17 cellular contexts compared by ENCODE assay signal in genomic region chr2:230209422-230210051, GRCh38. TPM values are rescaled to one million over a fixed set of nuclear protein-coding genes. Genes with fewer than 3 reads are reported as not detected.
A peak's percentile ranks its signal among the peaks of the same experiment; 100 is the strongest.
DNase-seq lines count a peak whose midpoint lies in the region; ATAC-seq, FAIRE-seq and TF ChIP-seq lines count a peak whose summit lies in the region.
"Had no signal": no experiment of that assay in that cellular context is flagged by ENCODE, and none has a peak within 500 bp of the region (broad histone marks: within the 10 kb centered on the region; RNA-seq: fewer than 3 reads in every experiment).

No MANE protein-coding gene starts in this region.

- peak; percentile 66 for ATAC-seq in GM18909 (IDR thresholded peaks at IDR 0.05; ENCODE audit: poor library complexity, unreplicated experiment)
- ATAC-seq in HG03342 (IDR thresholded peaks at IDR 0.05; ENCODE audit: unreplicated experiment) = peak; percentile 67
- no peak for ATAC-seq in T-cell (replicated peaks in 1 of 4)
- ATAC-seq: A549 had no signal

- H3K27me3 Mint-ChIP-seq in T-cell = no peaks in the 10 kb centered on the region
- H3K27me3 Mint-ChIP-seq: dendritic cell treated with granulocyte-macrophage colony-stimulating factor and Interleukin-4, amounts not matched to agents 40 ng/mL and 50 ng/mL, for 4 days had no signal

- TF ChIP-seq POLR2A in uterus (IDR thresholded peaks at IDR 0.05) = no peak

- H3K4me3 ChIP-seq in uterus = no peak overlapping the region
- H3K4me3 ChIP-seq: A549, right lobe of liver, testis had no signal

- CTCF ChIA-PET in T-cell (lab: Charles Lee) = no interaction called here

- no peak overlapping the region for H3K27ac ChIP-seq in uterus
- H3K27ac ChIP-seq: A549, right lobe of liver, testis had no signal

- intact Hi-C loops in uterus (cut with DNase I; ENCODE audit: low total_unique reads) = no loop called here

- H3K4me1 ChIP-seq in uterus = no peaks in the 10 kb centered on the region
- H3K4me1 ChIP-seq: A549, right lobe of liver, testis had no signal

- TF ChIP-seq CTCF in uterus (IDR thresholded peaks at IDR 0.05) = no peak

- no peaks in the 10 kb centered on the region for H3K27me3 ChIP-seq in uterus
- H3K27me3 ChIP-seq: right lobe of liver, testis had no signal

- POLR2A ChIA-PET in T-cell (lab: Charles Lee) = no interaction called here

- H3K36me3 ChIP-seq in uterus = no peaks in the 10 kb centered on the region

- no peak overlapping the region for H3K4me3 Mint-ChIP-seq in T-cell
- H3K4me3 Mint-ChIP-seq: dendritic cell treated with granulocyte-macrophage colony-stimulating factor and Interleukin-4, amounts not matched to agents 40 ng/mL and 50 ng/mL, for 4 days had no signal

- no peaks in the 10 kb centered on the region for H3K9me3 ChIP-seq in uterus
- H3K9me3 ChIP-seq: A549, right lobe of liver, testis had no signal

- H3K4me1 Mint-ChIP-seq in T-cell = peaks cover 24 to 45% (median 38%) of the 10 kb centered on the region in 3 donors

- no peaks in the 10 kb centered on the region for H3K9me3 Mint-ChIP-seq in T-cell
- H3K9me3 Mint-ChIP-seq: dendritic cell treated with granulocyte-macrophage colony-stimulating factor and Interleukin-4, amounts not matched to agents 40 ng/mL and 50 ng/mL, for 4 days had no signal

- H3K36me3 Mint-ChIP-seq in T-cell = peaks cover 44% of the 10 kb centered on the region

- no peak for FAIRE-seq in HTR-8/SVneo (lab: Jason Lieb, UNC)
- FAIRE-seq: A549 had no signal

- no peak overlapping the region for H3K27ac Mint-ChIP-seq in T-cell
- H3K27ac Mint-ChIP-seq: dendritic cell treated with granulocyte-macrophage colony-stimulating factor and Interleukin-4, amounts not matched to agents 40 ng/mL and 50 ng/mL, for 4 days had no signal

- DNase-seq in AML-193 (lab: John Stamatoyannopoulos, UW) = peak; percentile 48 to 55
- peak; percentile 33 for DNase-seq in SKM-1 (lab: John Stamatoyannopoulos, UW; ENCODE audit: unreplicated experiment)
- DNase-seq in uterus = no peak
- DNase-seq in T-cell = no peak
- DNase-seq in HTR-8/SVneo (ENCODE audit: insufficient read length, low spot score) = no peak
- DNase-seq in iPS-NIHi11 (ENCODE audit: low spot score) = no peak
- DNase-seq: activated CD4-positive, alpha-beta T cell treated with anti-CD3 and anti-CD28 coated beads, Interleukin-2, amount 50 U/mL, for 48 hours; DMS153; islet precursor cell; NCI-H1436 treated with DMSO at 0.1 percent for 48 hours; right lobe of liver; SW 1271; testis had no signal

RNA-seq across cellular contexts. Expression of gene SP110, which starts 10.2 kb away (rescaled TPM):
- total RNA-seq in uterus (10 to 100 TPM; 10.5 to 77.9 (median 23.8) TPM), T-cell (100 to 1,000 TPM in 4 of 5 donors, 10 to 100 TPM in 1; 95.4 to 136 (median 111) TPM)

RNA-seq across cellular contexts. Expression of gene SP140, which starts 16.0 kb away (rescaled TPM):
- total RNA-seq in uterus (1 to 10 TPM in 1 of 4 donors, under 1 TPM in 2, not detected in 1; 0.77 to 1.1 (median 0.97) TPM), T-cell (10 to 100 TPM; 49.3 to 68.0 (median 66.8) TPM)

Comparison
In these comparisons a context has a peak if more than half of its experiments do, and no peak if none do; other contexts are left out.
1. DNase-seq: peak in AML-193 (2 of 2) and SKM-1 (single experiment); none in uterus (0 of 2), T-cell (0 of 34), HTR-8/SVneo (single experiment) and iPS-NIHi11 (single experiment).
2. ATAC-seq: peak in GM18909 (single experiment) and HG03342 (single experiment); none in T-cell (0 of 4).
3. RNA of gene SP140, which starts 16.0 kb away (total RNA-seq): 49.3 to 68.0 TPM in T-cell; 0.77 to 1.1 TPM in uterus; every median in the first group is over 10 times any median in the second.